ENCODE assay signal across 12 cellular contexts in genomic region chr17:65155622-65156021, GRCh38. TPM values are rescaled to one million over a fixed set of nuclear protein-coding genes. Genes with fewer than 3 reads are reported as not detected.
DNase-seq lines count a peak whose midpoint lies in the region; ATAC-seq and TF ChIP-seq lines count a peak whose summit lies in the region.
"Had no signal": no experiment of that assay in that cellular context is flagged by ENCODE, and none has a peak within 500 bp of the region (broad histone marks: within the 10 kb centered on the region; RNA-seq: fewer than 3 reads in every experiment).

No MANE protein-coding gene starts in this region.

- intact Hi-C loops in PC-9 (cut with micrococcal nuclease; ENCODE audit: unreplicated experiment): no loop called here

- no peak overlapping the region for H2AFZ ChIP-seq in PC-9

- H3K36me3 ChIP-seq in mucosa of rectum (ENCODE audit: control insufficient read depth in 2 of 2, insufficient read depth in 2 of 2, low read length in 2 of 2) (no peaks in the 10 kb centered on the region), PC-9 (ENCODE audit: low read depth) (no peaks in the 10 kb centered on the region)
- H3K36me3 ChIP-seq: heart right ventricle had no signal

- H3K4me1 ChIP-seq in mucosa of rectum (ENCODE audit: control insufficient read depth in 2 of 2, insufficient read depth in 2 of 2, low read length in 2 of 2) (peaks cover 23 to 27% of the 10 kb centered on the region in 2 donors), PC-9 (replicated peaks; ENCODE audit: insufficient read depth) (no peaks in the 10 kb centered on the region)
- H3K4me1 ChIP-seq: tibial artery had no signal

- peak; percentile 27 for ATAC-seq in GM18873 (IDR thresholded peaks at IDR 0.05; ENCODE audit: low FRiP score, unreplicated experiment)
- ATAC-seq in GM21576 (IDR thresholded peaks at IDR 0.05; ENCODE audit: unreplicated experiment): peak; percentile 31
- peak; percentile 37 for ATAC-seq in HG03378 (IDR thresholded peaks at IDR 0.05; ENCODE audit: unreplicated experiment)
- ATAC-seq in GM21737 (IDR thresholded peaks at IDR 0.05; ENCODE audit: unreplicated experiment): no peak
- ATAC-seq in left lobe of liver: no peak

- no peak for TF ChIP-seq CTCF in PC-9 (conservative IDR thresholded peaks at IDR 0.05)
- TF ChIP-seq CTCF in foreskin fibroblast (IDR thresholded peaks at IDR 0.05; ENCODE audit: low read depth, low read length): no peak

- peak overlapping the region; percentile 24 to 26 for H3K9ac ChIP-seq in mucosa of rectum (ENCODE audit: low read depth in 1 of 2, low read length in 2 of 2)

- CTCF ChIA-PET in PC-9 (lab: Charles Lee): no interaction called here

- POLR2A ChIA-PET in PC-9 (lab: Charles Lee; ENCODE audit: unreplicated experiment): no interaction called here

- H3K27me3 ChIP-seq in mucosa of rectum (ENCODE audit: control insufficient read depth in 2 of 2, insufficient read depth in 2 of 2, low read length in 2 of 2) (no peaks in the 10 kb centered on the region), PC-9 (ENCODE audit: insufficient read depth, low read depth) (peaks cover 3% of the 10 kb centered on the region)

- peak overlapping the region; percentile 88 to 92 for H3K27ac ChIP-seq in mucosa of rectum (ENCODE audit: low read depth in 2 of 2, low read length in 2 of 2)
- H3K27ac ChIP-seq in PC-9: no peak overlapping the region
- H3K27ac ChIP-seq: heart right ventricle, tibial artery had no signal

- H3K9me2 ChIP-seq in PC-9 (ENCODE audit: insufficient read depth): no peaks in the 10 kb centered on the region

- no peak overlapping the region for H3K4me2 ChIP-seq in PC-9

- H3K4me3 ChIP-seq in mucosa of rectum (ENCODE audit: low read length in 2 of 2) (peak overlapping the region; percentile 5 to 39), PC-9 (no peak overlapping the region), foreskin fibroblast (ENCODE audit: low read depth in 1 of 2, low read length in 2 of 2) (no peak overlapping the region)
- H3K4me3 ChIP-seq: heart right ventricle, tibial artery had no signal

- no peak for DNase-seq in PC-9
- DNase-seq in left lobe of liver (ENCODE audit: low spot score): no peak
- no peak for DNase-seq in foreskin fibroblast
- DNase-seq: activated CD8-positive, alpha-beta memory T cell treated with anti-CD3 and anti-CD28 coated beads, Interleukin-2, amount 50 U/mL, for 4 hours; effector CD4-positive, alpha-beta T cell; heart right ventricle; tibial artery had no signal

- no peaks in the 10 kb centered on the region for H3F3A ChIP-seq in PC-9 (ENCODE audit: insufficient read depth, low read depth)

- no peaks in the 10 kb centered on the region for H3K79me2 ChIP-seq in PC-9 (ENCODE audit: low read depth)

- no peaks in the 10 kb centered on the region for H3K9me3 ChIP-seq in mucosa of rectum (ENCODE audit: control insufficient read depth in 2 of 2, low read length in 2 of 2)
- H3K9me3 ChIP-seq in PC-9 (ENCODE audit: insufficient read depth, low read depth): no peaks in the 10 kb centered on the region
- H3K9me3 ChIP-seq: heart right ventricle, tibial artery had no signal

- no peaks in the 10 kb centered on the region for H4K20me1 ChIP-seq in PC-9 (ENCODE audit: insufficient read depth)

- BruUV-seq in PC-9 (replicated peaks; lab: Mats Ljungman, UMichigan): no TSS peak

RNA-seq across cellular contexts. Expression of gene RGS9, which starts 18.5 kb away (rescaled TPM):
- total RNA-seq in PC-9 (2021) (5.7 and 6.1 TPM in 2 replicates), left lobe of liver (3.0 TPM)

Comparison
In these comparisons a context has a peak if more than half of its experiments do, and no peak if none do; other contexts are left out.
1. ATAC-seq: peak in GM18873 (single experiment), GM21576 (single experiment) and HG03378 (single experiment); none in GM21737 (single experiment) and left lobe of liver (single experiment).
2. H3K4me3 ChIP-seq: peak in mucosa of rectum (2 of 2); none in PC-9 (single experiment) and foreskin fibroblast (0 of 2).